ENCODE assay signal across 13 cellular contexts in the genomic region with DNA sequence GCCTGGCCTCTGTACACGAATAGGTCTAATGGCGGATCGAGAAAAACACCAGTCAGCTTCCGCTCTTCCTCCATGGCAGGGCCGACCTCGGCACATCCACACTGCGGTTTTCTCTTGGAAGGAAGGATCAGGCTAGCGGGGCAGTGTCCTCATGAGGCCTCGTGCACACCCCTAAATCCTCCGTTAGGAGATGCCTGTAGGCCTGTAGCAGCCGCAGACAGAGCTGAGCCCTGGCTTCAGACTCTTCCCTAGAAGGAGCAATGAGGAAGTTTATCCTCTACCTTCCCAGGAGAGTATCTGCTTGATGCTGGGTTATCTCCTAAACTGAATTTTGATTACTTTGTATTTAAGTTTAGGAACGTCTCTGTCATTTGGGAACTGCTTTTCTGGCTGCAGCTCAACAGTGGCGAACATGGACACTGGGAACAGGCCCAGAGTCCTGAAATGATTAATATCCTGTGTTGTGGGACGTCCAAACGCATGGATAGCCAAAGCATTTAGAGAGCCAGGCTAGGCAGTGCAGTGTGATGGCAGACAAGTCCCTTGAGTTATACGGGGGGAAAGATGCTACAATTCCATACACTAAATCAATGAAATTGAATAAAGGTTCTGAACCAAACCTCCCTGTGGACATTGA. TPM values are rescaled to one million over a fixed set of nuclear protein-coding genes. Genes with fewer than 3 reads are reported as not detected.
DNase-seq lines count a peak whose midpoint lies in the region; ATAC-seq and TF ChIP-seq lines count a peak whose summit lies in the region.
"Had no signal": no experiment of that assay in that cellular context is flagged by ENCODE, and none has a peak within 500 bp of the region (broad histone marks: within the 10 kb centered on the region; RNA-seq: fewer than 3 reads in every experiment).

No MANE protein-coding gene starts in this region.

- no peak for TF ChIP-seq CTCF in activated CD8-positive, alpha-beta T cell treated with anti-CD3 and anti-CD28 coated beads for 36 hours (IDR thresholded peaks at IDR 0.05)
- TF ChIP-seq CTCF in fibroblast of lung (conservative IDR thresholded peaks at IDR 0.05 in 1 of 2, IDR thresholded peaks at IDR 0.05 in 1 of 2; ENCODE audit: low read depth in 1 of 2, low read length in 2 of 2) = no peak

- H3K27ac ChIP-seq in fibroblast of lung (ENCODE audit: insufficient read depth, low read length) = peak overlapping the region; percentile 90
- no peak overlapping the region for H3K27ac ChIP-seq in aorta (ENCODE audit: low read depth in 1 of 2, low read length in 2 of 2)
- H3K27ac ChIP-seq: 22Rv1 had no signal

- no peaks in the 10 kb centered on the region for H3K27me3 ChIP-seq in fibroblast of lung (ENCODE audit: control insufficient read depth, insufficient read depth, low read length)
- H3K27me3 ChIP-seq in neuron (ENCODE audit: insufficient read depth, low read length) = no peaks in the 10 kb centered on the region
- no peaks in the 10 kb centered on the region for H3K27me3 ChIP-seq in aorta (ENCODE audit: control insufficient read depth in 1 of 2, insufficient read depth in 2 of 2, low read length in 1 of 2)

- WGBS in aorta, 2 donors = 67% methylated on average over 16 of the region's 16 CpGs

- H3K4me1 ChIP-seq in fibroblast of lung (ENCODE audit: control insufficient read depth, extremely low read depth, insufficient read depth, low read length) = peaks cover 20% of the 10 kb centered on the region
- peaks cover 10% of the 10 kb centered on the region for H3K4me1 ChIP-seq in neuron (ENCODE audit: insufficient read depth, low read length)
- no peaks in the 10 kb centered on the region for H3K4me1 ChIP-seq in aorta (ENCODE audit: control insufficient read depth in 1 of 2, insufficient read depth in 2 of 2, low read length in 2 of 2)

- peak overlapping the region; percentile 9 for H3K9ac ChIP-seq in fibroblast of lung (ENCODE audit: insufficient read depth, low read length)

- H3K27me3 Mint-ChIP-seq in activated CD8-positive, alpha-beta T cell treated with anti-CD3 and anti-CD28 coated beads, Interleukin-2, amount 10 ng/mL, durations not matched to agents 7 days and 5 days (ENCODE audit: low read depth) = peaks cover 39% of the 10 kb centered on the region
- peaks cover 2% of the 10 kb centered on the region for H3K27me3 Mint-ChIP-seq in activated CD8-positive, alpha-beta T cell treated with anti-CD3 and anti-CD28 coated beads for 36 hours
- H3K27me3 Mint-ChIP-seq: activated CD4-positive, alpha-beta memory T cell treated with anti-CD3 and anti-CD28 coated beads for 36 hours had no signal

- no peak for ATAC-seq in activated CD8-positive, alpha-beta T cell treated with anti-CD3 and anti-CD28 coated beads, Interleukin-2, amount 10 ng/mL, durations not matched to agents 7 days and 5 days
- ATAC-seq in activated CD8-positive, alpha-beta T cell treated with anti-CD3 and anti-CD28 coated beads for 36 hours = no peak
- ATAC-seq in aorta (ENCODE audit: low FRiP score) (peak; percentile 78), GM19023 (IDR thresholded peaks at IDR 0.05; ENCODE audit: unreplicated experiment) (no peak), HG03460 (IDR thresholded peaks at IDR 0.05; ENCODE audit: unreplicated experiment) (no peak)

- H3K4me3 ChIP-seq in fibroblast of lung (replicated peaks in 1 of 4; ENCODE audit: control extremely low read depth in 1 of 4, insufficient read depth in 1 of 4, low read depth in 3 of 4, low read length in 4 of 4) (no peak overlapping the region), neuron (ENCODE audit: low read length) (no peak overlapping the region), aorta (ENCODE audit: low read length in 2 of 2) (no peak overlapping the region)

- H3K79me2 ChIP-seq in fibroblast of lung (ENCODE audit: control insufficient read depth, insufficient read depth, low read length) = no peaks in the 10 kb centered on the region

- peak overlapping the region; percentile 6 for H2AFZ ChIP-seq in fibroblast of lung (ENCODE audit: low read length)
- peak overlapping the region; percentile 70 for H2AFZ ChIP-seq in neuron (ENCODE audit: low read depth, low read length)

- H3K4me1 Mint-ChIP-seq in activated CD8-positive, alpha-beta T cell treated with anti-CD3 and anti-CD28 coated beads, Interleukin-2, amount 10 ng/mL, durations not matched to agents 7 days and 5 days (ENCODE audit: low read depth) = peaks cover 10% of the 10 kb centered on the region
- peaks cover 3% of the 10 kb centered on the region for H3K4me1 Mint-ChIP-seq in activated CD8-positive, alpha-beta T cell treated with anti-CD3 and anti-CD28 coated beads for 36 hours (ENCODE audit: low read depth)

- no peak overlapping the region for H3K4me3 Mint-ChIP-seq in activated CD8-positive, alpha-beta T cell treated with anti-CD3 and anti-CD28 coated beads, Interleukin-2, amount 10 ng/mL, durations not matched to agents 7 days and 5 days
- no peak overlapping the region for H3K4me3 Mint-ChIP-seq in activated CD8-positive, alpha-beta T cell treated with anti-CD3 and anti-CD28 coated beads for 36 hours
- H3K4me3 Mint-ChIP-seq: activated CD4-positive, alpha-beta memory T cell treated with anti-CD3 and anti-CD28 coated beads for 36 hours had no signal

- no peaks in the 10 kb centered on the region for H4K20me1 ChIP-seq in fibroblast of lung (ENCODE audit: control insufficient read depth, extremely low read depth, insufficient read depth, low read length)

- peak; percentile 11 for DNase-seq in activated CD8-positive, alpha-beta T cell treated with anti-CD3 and anti-CD28 coated beads, Interleukin-2, amount 10 ng/mL, durations not matched to agents 7 days and 5 days
- no peak for DNase-seq in activated CD8-positive, alpha-beta T cell treated with anti-CD3 and anti-CD28 coated beads for 36 hours
- DNase-seq in fibroblast of lung (ENCODE audit: low read depth in 2 of 2) (peak; percentile 27 to 46), aorta (peak in 1 of 2 donors; percentile 58), NCI-H226 (no peak)
- DNase-seq: activated CD4-positive, alpha-beta memory T cell treated with anti-CD3 and anti-CD28 coated beads for 36 hours; central memory CD4-positive, alpha-beta T cell; NCI-H1105; stimulated activated CD4-positive, alpha-beta T cell treated with anti-CD3 and anti-CD28 coated beads, Interleukin-2, amount 100 ng/mL, for 24 hours had no signal

- CTCF ChIA-PET in activated CD8-positive, alpha-beta T cell treated with anti-CD3 and anti-CD28 coated beads, Interleukin-2, amount 10 ng/mL, durations not matched to agents 7 days and 5 days (lab: Charles Lee) = interaction anchor here (0.7 to 5.4 kb wide), 5 partner anchors 11 to 1452 kb away, joined by 3 to 22 read pairs (median 3); no protein-coding TSS in a partner anchor
- CTCF ChIA-PET in activated CD8-positive, alpha-beta T cell treated with anti-CD3 and anti-CD28 coated beads for 36 hours (lab: Charles Lee) = interaction anchor here (0.9 to 3.4 kb wide), 6 partner anchors 9 to 83 kb away, joined by 3 to 20 read pairs (median 4); no protein-coding TSS in a partner anchor

- no peaks in the 10 kb centered on the region for H3K36me3 ChIP-seq in fibroblast of lung (ENCODE audit: control insufficient read depth, insufficient read depth, low read length)
- H3K36me3 ChIP-seq in neuron (ENCODE audit: insufficient read depth, low read length) = no peaks in the 10 kb centered on the region
- no peaks in the 10 kb centered on the region for H3K36me3 ChIP-seq in aorta (ENCODE audit: control insufficient read depth in 1 of 2, insufficient read depth in 2 of 2, low read length in 1 of 2)

- no peak overlapping the region for H3K27ac Mint-ChIP-seq in activated CD8-positive, alpha-beta T cell treated with anti-CD3 and anti-CD28 coated beads, Interleukin-2, amount 10 ng/mL, durations not matched to agents 7 days and 5 days
- H3K27ac Mint-ChIP-seq in activated CD8-positive, alpha-beta T cell treated with anti-CD3 and anti-CD28 coated beads for 36 hours = no peak overlapping the region
- H3K27ac Mint-ChIP-seq: activated CD4-positive, alpha-beta memory T cell treated with anti-CD3 and anti-CD28 coated beads for 36 hours had no signal

- POLR2A ChIA-PET in activated CD8-positive, alpha-beta T cell treated with anti-CD3 and anti-CD28 coated beads, Interleukin-2, amount 10 ng/mL, durations not matched to agents 7 days and 5 days (lab: Charles Lee) = no interaction called here
- POLR2A ChIA-PET in activated CD8-positive, alpha-beta T cell treated with anti-CD3 and anti-CD28 coated beads for 36 hours (lab: Charles Lee) = interaction anchor here (0.5 kb wide), 1 partner anchor 44 kb away, joined by 3 read pairs; no protein-coding TSS in a partner anchor

- H3K36me3 Mint-ChIP-seq in activated CD8-positive, alpha-beta T cell treated with anti-CD3 and anti-CD28 coated beads, Interleukin-2, amount 10 ng/mL, durations not matched to agents 7 days and 5 days (ENCODE audit: low read depth) = no peaks in the 10 kb centered on the region
- H3K36me3 Mint-ChIP-seq in activated CD8-positive, alpha-beta T cell treated with anti-CD3 and anti-CD28 coated beads for 36 hours (ENCODE audit: low read depth) = no peaks in the 10 kb centered on the region
- H3K36me3 Mint-ChIP-seq: activated CD4-positive, alpha-beta memory T cell treated with anti-CD3 and anti-CD28 coated beads for 36 hours had no signal

- intact Hi-C loops in activated CD8-positive, alpha-beta T cell treated with anti-CD3 and anti-CD28 coated beads for 36 hours (cut with micrococcal nuclease) = no loop called here
- intact Hi-C loops in aorta (cut with DNase I) = no loop called here

- H3K4me2 ChIP-seq in fibroblast of lung (ENCODE audit: extremely low read depth, insufficient read depth, low read length) = peak overlapping the region; percentile 61

- no peaks in the 10 kb centered on the region for H3K9me3 Mint-ChIP-seq in activated CD8-positive, alpha-beta T cell treated with anti-CD3 and anti-CD28 coated beads, Interleukin-2, amount 10 ng/mL, durations not matched to agents 7 days and 5 days (ENCODE audit: insufficient read depth)
- no peaks in the 10 kb centered on the region for H3K9me3 Mint-ChIP-seq in activated CD8-positive, alpha-beta T cell treated with anti-CD3 and anti-CD28 coated beads for 36 hours
- H3K9me3 Mint-ChIP-seq: activated CD4-positive, alpha-beta memory T cell treated with anti-CD3 and anti-CD28 coated beads for 36 hours had no signal

- H3K9me3 ChIP-seq in fibroblast of lung (ENCODE audit: control insufficient read depth, insufficient read depth, low read depth, low read length) (no peaks in the 10 kb centered on the region), neuron (ENCODE audit: low read length) (no peaks in the 10 kb centered on the region), aorta (ENCODE audit: control insufficient read depth, low read length) (no peaks in the 10 kb centered on the region)

RNA-seq across cellular contexts. Expression of gene BMAL1, which starts 16.5 kb away (rescaled TPM):
- total RNA-seq in activated CD8-positive, alpha-beta T cell treated with anti-CD3 and anti-CD28 coated beads, Interleukin-2, amount 10 ng/mL, durations not matched to agents 7 days and 5 days = 10 to 100 TPM; 41.1 to 53.5 TPM
- 10 to 100 TPM; 21.5 to 22.7 TPM for total RNA-seq in activated CD8-positive, alpha-beta T cell treated with anti-CD3 and anti-CD28 coated beads for 36 hours
- total RNA-seq in fibroblast of lung = 11.2 and 13.1 TPM in 2 replicates
- polyA plus RNA-seq in fibroblast of lung = 10.7 and 12.9 TPM in 2 replicates
- 6.3 and 8.2 TPM in 2 replicates for polyA plus RNA-seq in fibroblast of lung (2012)
- polyA minus RNA-seq in fibroblast of lung (ENCODE audit: low replicate concordance) = 3.6 and 11.7 TPM in 2 replicates
- total RNA-seq in aorta = 10 to 100 TPM; 24.6 to 35.9 TPM
- 10 to 100 TPM; 11.7 to 38.4 TPM for polyA plus RNA-seq in aorta

Comparison
In these comparisons a context has a peak if more than half of its experiments do, and no peak if none do; other contexts are left out.
1. DNase-seq: peak in activated CD8-positive, alpha-beta T cell treated with anti-CD3 and anti-CD28 coated beads, Interleukin-2, amount 10 ng/mL, durations not matched to agents 7 days and 5 days (single experiment) and fibroblast of lung (2 of 2); none in activated CD8-positive, alpha-beta T cell treated with anti-CD3 and anti-CD28 coated beads for 36 hours (single experiment) and NCI-H226 (single experiment).